25 cellular contexts compared by ENCODE assay signal in genomic region chr10:118572286-118573041, GRCh38. TPM values are rescaled to one million over a fixed set of nuclear protein-coding genes. Genes with fewer than 3 reads are reported as not detected.
DNase-seq lines count a peak whose midpoint lies in the region; ATAC-seq and TF ChIP-seq lines count a peak whose summit lies in the region.
"Had no signal": no experiment of that assay in that cellular context is flagged by ENCODE, and none has a peak within 500 bp of the region (broad histone marks: within the 10 kb centered on the region; RNA-seq: fewer than 3 reads in every experiment).

No MANE protein-coding gene starts in this region.

- intact Hi-C loops in IMR-90 (cut with micrococcal nuclease) = no loop called here
- intact Hi-C loops in esophagus muscularis mucosa (cut with DNase I) = loop anchor here (10.0 kb wide), 1 partner anchor 462 kb away; no protein-coding TSS in a partner anchor

- no peaks in the 10 kb centered on the region for H3K9me1 ChIP-seq in IMR-90 (ENCODE audit: insufficient read depth, low read length)

- CTCF ChIA-PET in IMR-90 (lab: Yijun Ruan, JAX) = no interaction called here

- H2BK120ac ChIP-seq in IMR-90 (ENCODE audit: low read depth, low read length) (no peak overlapping the region), neuronal stem cell (ENCODE audit: low read depth, low read length) (no peak overlapping the region)

- H3K27ac ChIP-seq in IMR-90 (ENCODE audit: insufficient read depth, low read length) (no peak overlapping the region), esophagus muscularis mucosa (replicated peaks in 1 of 4) (peak overlapping the region in 2 of 4 donors; percentile 28 to 78), neuronal stem cell (replicated peaks; ENCODE audit: low read length) (no peak overlapping the region)
- H3K27ac ChIP-seq: BLaER1 treated with 17β-estradiol and CSF1 and Interleukin-3, amounts not matched to agents 10 nM and 100 nM had no signal

- H3K27ac Mint-ChIP-seq in type B pancreatic cell = no peak overlapping the region
- H3K27ac Mint-ChIP-seq: CD4-positive, alpha-beta T cell had no signal

- TF ChIP-seq CTCF in IMR-90 (conservative IDR thresholded peaks at IDR 0.05; ENCODE audit: low read depth, low read length) (no peak), esophagus muscularis mucosa (IDR thresholded peaks at IDR 0.05) (no peak), type B pancreatic cell (conservative IDR thresholded peaks at IDR 0.05) (no peak)

- peak overlapping the region; percentile 69 for H2AK9ac ChIP-seq in IMR-90 (replicated peaks; ENCODE audit: low read depth, low read length, poor library complexity)

- H3K4ac ChIP-seq in IMR-90 (ENCODE audit: low read depth, low read length) (no peak overlapping the region), neuronal stem cell (ENCODE audit: low read length) (no peak overlapping the region)

- WGBS in IMR-90 (ENCODE audit: extremely low coverage in 2 of 2, insufficient read length in 1 of 2), 2 experiments = no CpG with 5 or more reads among the region's 10 CpGs
- 91% methylated on average over 8 of the region's 10 CpGs for WGBS in esophagus muscularis mucosa
- no CpG with 5 or more reads among the region's 10 CpGs for WGBS in neuronal stem cell (ENCODE audit: extremely low coverage in 2 of 2, insufficient read length in 2 of 2, insufficient replicate concordance in 1 of 2), 2 donors

- no peak for ATAC-seq in IMR-90 (ENCODE audit: low read depth)
- no peak for ATAC-seq in HG02870 (IDR thresholded peaks at IDR 0.05; ENCODE audit: unreplicated experiment)
- ATAC-seq: HepG2, K562, PC-3 had no signal

- H2BK5ac ChIP-seq in IMR-90 (ENCODE audit: low read depth, low read length, poor library complexity, severe bottlenecking) = no peak overlapping the region
- H2BK5ac ChIP-seq in neuronal stem cell (ENCODE audit: low read length) = no peak overlapping the region

- TF ChIP-seq POLR2A in IMR-90 (IDR thresholded peaks at IDR 0.05; ENCODE audit: low read depth, low read length) (no peak), esophagus muscularis mucosa (IDR thresholded peaks at IDR 0.05; ENCODE audit: low read depth) (no peak)

- H2BK12ac ChIP-seq in neuronal stem cell (ENCODE audit: low read length) = no peak overlapping the region

- BruUV-seq in IMR-90 (replicated peaks; lab: Mats Ljungman, UMichigan) = no TSS peak

- H3K4me1 ChIP-seq in IMR-90 (ENCODE audit: control insufficient read depth, insufficient read depth, low read length) = no peaks in the 10 kb centered on the region
- peaks cover 16 to 52% (median 49%) of the 10 kb centered on the region in 4 donors for H3K4me1 ChIP-seq in esophagus muscularis mucosa
- H3K4me1 ChIP-seq in neuronal stem cell (ENCODE audit: control insufficient read depth in 2 of 2, insufficient read depth in 1 of 2, low read depth in 1 of 2, low read length in 2 of 2) = peaks cover 3 to 7% of the 10 kb centered on the region in 2 donors
- H3K4me1 ChIP-seq: BLaER1 treated with 17β-estradiol and CSF1 and Interleukin-3, amounts not matched to agents 10 nM and 100 nM had no signal

- H2AFZ ChIP-seq in IMR-90 (replicated peaks; ENCODE audit: low read length, poor library complexity) = no peak overlapping the region
- H2AFZ ChIP-seq in neuronal stem cell (ENCODE audit: low read length) = no peak overlapping the region

- no peak overlapping the region for H3K56ac ChIP-seq in IMR-90 (ENCODE audit: extremely low read depth, insufficient read depth, low read length)

- H2AK5ac ChIP-seq in IMR-90 (ENCODE audit: low read depth, low read length) = no peak overlapping the region
- H2AK5ac ChIP-seq in neuronal stem cell (ENCODE audit: low read depth, low read length) = no peak overlapping the region

- H4K5ac ChIP-seq in IMR-90 (ENCODE audit: low read depth, low read length) = no peak overlapping the region

- H3K23ac ChIP-seq in IMR-90 (ENCODE audit: low read depth, low read length) = no peak overlapping the region
- no peak overlapping the region for H3K23ac ChIP-seq in neuronal stem cell (ENCODE audit: low read depth, low read length, poor library complexity)

- H3K14ac ChIP-seq in IMR-90 (replicated peaks; ENCODE audit: low read depth, low read length) (no peak overlapping the region), neuronal stem cell (ENCODE audit: low read length) (no peak overlapping the region)

- POLR2A ChIA-PET in IMR-90 (lab: Charles Lee; ENCODE audit: unreplicated experiment) = no interaction called here

- peaks cover 4% of the 10 kb centered on the region for H3K4me1 Mint-ChIP-seq in type B pancreatic cell (ENCODE audit: unreplicated experiment)

- no peak overlapping the region for H3K4me3 Mint-ChIP-seq in type B pancreatic cell
- H3K4me3 Mint-ChIP-seq: CD4-positive, alpha-beta T cell had no signal

- no peak for TF ChIP-seq EP300 in esophagus muscularis mucosa (IDR thresholded peaks at IDR 0.05)

- no peak overlapping the region for H3K4me2 ChIP-seq in IMR-90 (ENCODE audit: low read depth, low read length)
- H3K4me2 ChIP-seq in neuronal stem cell (ENCODE audit: insufficient read depth, low read length, poor library complexity, severe bottlenecking) = no peak overlapping the region
- H3K4me2 ChIP-seq: BLaER1 treated with 17β-estradiol and CSF1 and Interleukin-3, amounts not matched to agents 10 nM and 100 nM had no signal

- no peak overlapping the region for H3K4me3 ChIP-seq in IMR-90 (ENCODE audit: insufficient read depth, low read depth, low read length)
- H3K4me3 ChIP-seq in esophagus muscularis mucosa = no peak overlapping the region
- no peak overlapping the region for H3K4me3 ChIP-seq in neuronal stem cell (ENCODE audit: low read length in 2 of 2)
- H3K4me3 ChIP-seq: BLaER1 treated with 17β-estradiol and CSF1 and Interleukin-3, amounts not matched to agents 10 nM and 100 nM; K562 had no signal

- no peak overlapping the region for H2BK20ac ChIP-seq in IMR-90 (ENCODE audit: low read depth, low read length)

- H3K27me3 Mint-ChIP-seq in type B pancreatic cell = peaks cover 34% of the 10 kb centered on the region
- H3K27me3 Mint-ChIP-seq: CD4-positive, alpha-beta T cell had no signal

- H3K79me1 ChIP-seq in IMR-90 (ENCODE audit: low read depth in 1 of 2, low read length in 2 of 2) (no peaks in the 10 kb centered on the region), neuronal stem cell (ENCODE audit: low read depth, low read length) (no peaks in the 10 kb centered on the region)

- no peak overlapping the region for H3K9ac ChIP-seq in IMR-90 (ENCODE audit: low read depth, low read length)
- H3K9ac ChIP-seq in neuronal stem cell (ENCODE audit: low read depth, low read length, poor library complexity) = no peak overlapping the region
- H3K9ac ChIP-seq: BLaER1 treated with 17β-estradiol and CSF1 and Interleukin-3, amounts not matched to agents 10 nM and 100 nM had no signal

- H4K20me1 ChIP-seq in IMR-90 (ENCODE audit: insufficient read depth, low read length) = no peaks in the 10 kb centered on the region
- H4K20me1 ChIP-seq: BLaER1 treated with 17β-estradiol and CSF1 and Interleukin-3, amounts not matched to agents 10 nM and 100 nM had no signal

- H3K18ac ChIP-seq in IMR-90 (ENCODE audit: low read depth, low read length) (no peak overlapping the region), neuronal stem cell (ENCODE audit: low read length) (peak overlapping the region; percentile 7)

- DNase-seq in IMR-90 = no peak
- DNase-seq in esophagus muscularis mucosa (ENCODE audit: extremely low spot score) = peak; percentile 90
- DNase-seq in neuronal stem cell (ENCODE audit: low spot score) = no peak
- peak; percentile 25 for DNase-seq in type B pancreatic cell (ENCODE audit: extremely low spot score, unreplicated experiment)
- no peak for DNase-seq in OCI-M1 (lab: John Stamatoyannopoulos, UW)
- no peak for DNase-seq in kidney tubule cell (ENCODE audit: low spot score)
- DNase-seq: AML-193; CD4-positive, alpha-beta T cell; HCEC 1CT; Kasumi-1; NCI-H1092 treated with DMSO at 0.1 percent for 48 hours; NCI-H1436 treated with DMSO at 0.1 percent for 48 hours; NCI-H187 treated with DMSO at 0.1 percent for 48 hours; NCI-H2171 treated with DMSO at 0.1 percent for 48 hours; NCI-H524; NCI-H748 treated with DMSO at 0.1 percent for 48 hours; PC-3 had no signal

- H3K27me3 ChIP-seq in IMR-90 (ENCODE audit: control insufficient read depth, insufficient read depth, low read length) (peaks cover 9% of the 10 kb centered on the region), esophagus muscularis mucosa (no peaks in the 10 kb centered on the region), neuronal stem cell (ENCODE audit: control insufficient read depth in 3 of 3, insufficient read depth in 3 of 3, low read depth in 1 of 3, low read length in 3 of 3) (peaks cover 0 to 33% (median 0%) of the 10 kb centered on the region in 3 experiments)
- H3K27me3 ChIP-seq: BLaER1 treated with 17β-estradiol and CSF1 and Interleukin-3, amounts not matched to agents 10 nM and 100 nM had no signal

- dilution Hi-C loops in IMR-90 (cut with HindIII; ENCODE audit: low sequenced_read_pairs, unreplicated experiment) = no loop called here

- H4K91ac ChIP-seq in IMR-90 (ENCODE audit: insufficient read depth, low read depth, low read length) (no peak overlapping the region), neuronal stem cell (ENCODE audit: low read depth, low read length, poor library complexity) (no peak overlapping the region)

- no peak overlapping the region for H4K8ac ChIP-seq in IMR-90 (ENCODE audit: low read depth in 2 of 2, low read length in 2 of 2)
- no peak overlapping the region for H4K8ac ChIP-seq in neuronal stem cell (ENCODE audit: low read depth, low read length)

- no peak for TF ChIP-seq RAD21 in IMR-90 (IDR thresholded peaks at IDR 0.05; ENCODE audit: low read length)

- H3K9me3 Mint-ChIP-seq in type B pancreatic cell = no peaks in the 10 kb centered on the region
- H3K9me3 Mint-ChIP-seq: CD4-positive, alpha-beta T cell had no signal

- no peaks in the 10 kb centered on the region for H3K36me3 Mint-ChIP-seq in type B pancreatic cell

- H2BK15ac ChIP-seq in IMR-90 (ENCODE audit: low read depth, low read length) (no peak overlapping the region), neuronal stem cell (ENCODE audit: low read length) (no peak overlapping the region)

- in situ Hi-C loops in IMR-90 (cut with MboI; ENCODE audit: low sequenced_read_pairs) = no loop called here

- H3K36me3 ChIP-seq in IMR-90 (ENCODE audit: control insufficient read depth, insufficient read depth, low read length) = no peaks in the 10 kb centered on the region
- no peaks in the 10 kb centered on the region for H3K36me3 ChIP-seq in esophagus muscularis mucosa
- no peaks in the 10 kb centered on the region for H3K36me3 ChIP-seq in neuronal stem cell (replicated peaks in 1 of 2; ENCODE audit: control insufficient read depth in 2 of 2, insufficient read depth in 2 of 2, low read length in 2 of 2)
- H3K36me3 ChIP-seq: BLaER1 treated with 17β-estradiol and CSF1 and Interleukin-3, amounts not matched to agents 10 nM and 100 nM had no signal

- H3K9me3 ChIP-seq in IMR-90 (ENCODE audit: control insufficient read depth, insufficient read depth, low read length) (no peaks in the 10 kb centered on the region), esophagus muscularis mucosa (no peaks in the 10 kb centered on the region), neuronal stem cell (replicated peaks in 1 of 2; ENCODE audit: control insufficient read depth in 2 of 2, insufficient read depth in 1 of 2, low read depth in 1 of 2, low read length in 2 of 2) (no peaks in the 10 kb centered on the region)
- H3K9me3 ChIP-seq: BLaER1 treated with 17β-estradiol and CSF1 and Interleukin-3, amounts not matched to agents 10 nM and 100 nM had no signal

RNA-seq across cellular contexts. Expression of gene PRLHR, which starts 23.0 kb away (rescaled TPM):
- not detected in 2 replicates for total RNA-seq in IMR-90 (2012; rRNA removed)
- polyA plus RNA-seq in IMR-90 (2012; rRNA removed) = not detected in 2 replicates
- not detected in 2 replicates for polyA plus RNA-seq in IMR-90 (2012; cell fraction: cytosol; rRNA removed)
- polyA plus RNA-seq in IMR-90 (2012; cell fraction: nucleus; rRNA removed; ENCODE audit: low replicate concordance) = not detected in 2 replicates
- 1 to 10 TPM in 3 of 4 donors, under 1 TPM in 1; 0.78 to 3.0 (median 2.0) TPM for total RNA-seq in esophagus muscularis mucosa
- not detected for polyA plus RNA-seq in neuronal stem cell (2013, experiment 1 of 2)
- polyA plus RNA-seq in neuronal stem cell (2013, experiment 2 of 2) = not detected
- 2.6 and 3.3 TPM in 2 replicates for total RNA-seq in type B pancreatic cell (ENCODE audit: low replicate concordance)
- total RNA-seq: CD4-positive, alpha-beta T cell; H1; HepG2; HT1080; K562; M059J; PC-3 had no signal
- polyA plus RNA-seq: AG04450, H1, HepG2, K562 had no signal

Comparison
In these comparisons a context has a peak if more than half of its experiments do, and no peak if none do; other contexts are left out.
1. DNase-seq: peak in esophagus muscularis mucosa (single experiment) and type B pancreatic cell (single experiment); none in IMR-90 (single experiment), neuronal stem cell (single experiment), OCI-M1 (single experiment) and kidney tubule cell (single experiment).